ENCODE assay signal across 19 cellular contexts in genomic region chr4:185738851-185739250, GRCh38.
DNase-seq lines count a peak whose midpoint lies in the region; ATAC-seq, FAIRE-seq and TF ChIP-seq lines count a peak whose summit lies in the region.
"Had no signal": no experiment of that assay in that cellular context is flagged by ENCODE, and none has a peak within 500 bp of the region (broad histone marks: within the 10 kb centered on the region; RNA-seq: fewer than 3 reads in every experiment).

No MANE protein-coding gene starts in this region.

- H3K9me3 ChIP-seq in Karpas-422 (ENCODE audit: low read length) = no peaks in the 10 kb centered on the region
- H3K9me3 ChIP-seq in esophagus squamous epithelium = no peaks in the 10 kb centered on the region
- H3K9me3 ChIP-seq: BE2C had no signal

- intact Hi-C loops in esophagus squamous epithelium (cut with DNase I) = no loop called here

- FAIRE-seq in RCC 7860 (lab: Jason Lieb, UNC) (no peak), frontal cortex (lab: Jason Lieb, UNC) (no peak)

- H3K4me2 ChIP-seq in Karpas-422 (ENCODE audit: low read depth, low read length, poor library complexity, severe bottlenecking) = no peak overlapping the region

- no peaks in the 10 kb centered on the region for H3K36me3 ChIP-seq in Karpas-422 (ENCODE audit: insufficient read depth, low read length)
- H3K36me3 ChIP-seq in esophagus squamous epithelium = no peaks in the 10 kb centered on the region
- no peaks in the 10 kb centered on the region for H3K36me3 ChIP-seq in rectal smooth muscle tissue (ENCODE audit: control insufficient read depth, insufficient read depth, low read length)
- H3K36me3 ChIP-seq: BE2C had no signal

- ATAC-seq in GM18867 (IDR thresholded peaks at IDR 0.05; ENCODE audit: unreplicated experiment) = peak; percentile 45
- ATAC-seq in GM18873 (IDR thresholded peaks at IDR 0.05; ENCODE audit: low FRiP score, unreplicated experiment) = no peak
- ATAC-seq: stimulated activated naive B cell treated with anti-CD40 and anti-IgM and Interleukin-4, amounts not matched to agents 10 μg/mL and 1 μg/mL and 100 μg/mL, for 72 hours had no signal

- H3K9me2 ChIP-seq in Karpas-422 (replicated peaks; ENCODE audit: insufficient read depth, low read length) = no peaks in the 10 kb centered on the region

- H3K27ac ChIP-seq in Karpas-422 (ENCODE audit: low read length) = no peak overlapping the region
- H3K27ac ChIP-seq in esophagus squamous epithelium = peak overlapping the region in 3 of 4 donors; percentile 3 to 83 (median 62)
- peak overlapping the region; percentile 92 for H3K27ac ChIP-seq in rectal smooth muscle tissue (ENCODE audit: low read depth, low read length)

- no peak overlapping the region for H3K9ac ChIP-seq in Karpas-422 (ENCODE audit: low read length)
- H3K9ac ChIP-seq in rectal smooth muscle tissue (ENCODE audit: low read length) = no peak overlapping the region

- H2AFZ ChIP-seq in Karpas-422 (ENCODE audit: low read length) = no peak overlapping the region

- DNase-seq in Karpas-422 = peak; percentile 45
- DNase-seq in esophagus squamous epithelium (lab: John Stamatoyannopoulos, UW) = no peak
- DNase-seq in iPS-NIHi7 (ENCODE audit: extremely low spot score) = no peak
- DNase-seq in RCC 7860 (ENCODE audit: low spot score) = no peak
- DNase-seq in frontal cortex (ENCODE audit: low spot score in 2 of 2) = no peak
- DNase-seq: activated B cell treated with CpG ODN at 0.5 μM for 24 hours; amygdala; BE2C; cortex of kidney; DMS 273 treated with DMSO at 0.1 percent for 48 hours; hypothalamus; KBM-7; NCI-H1436 treated with DMSO at 0.1 percent for 48 hours; NCI-H524; nephron progenitor cell; stimulated activated naive B cell treated with anti-CD40 and anti-IgM and Interleukin-4, amounts not matched to agents 10 μg/mL and 1 μg/mL and 100 μg/mL, for 72 hours had no signal

- H3K79me2 ChIP-seq in Karpas-422 (ENCODE audit: low read length) = no peaks in the 10 kb centered on the region

- H3K4me3 ChIP-seq in Karpas-422 (ENCODE audit: low read length) (no peak overlapping the region), esophagus squamous epithelium (no peak overlapping the region), rectal smooth muscle tissue (ENCODE audit: low read length) (no peak overlapping the region)

- H3K4me1 ChIP-seq in Karpas-422 (ENCODE audit: low read length) = peaks cover 20% of the 10 kb centered on the region
- H3K4me1 ChIP-seq in esophagus squamous epithelium = peaks cover 17 to 57% (median 25%) of the 10 kb centered on the region in 3 donors
- H3K4me1 ChIP-seq in rectal smooth muscle tissue (ENCODE audit: control insufficient read depth, insufficient read depth, low read length) = peaks cover 35% of the 10 kb centered on the region
- H3K4me1 ChIP-seq: BE2C had no signal

- TF ChIP-seq CTCF in esophagus squamous epithelium (IDR thresholded peaks at IDR 0.05) = no peak

- no peak for TF ChIP-seq POLR2A in esophagus squamous epithelium (IDR thresholded peaks at IDR 0.05)

- H4K20me1 ChIP-seq in Karpas-422 (ENCODE audit: insufficient read depth, low read depth, low read length) = no peaks in the 10 kb centered on the region

- H3K27me3 ChIP-seq in Karpas-422 (ENCODE audit: low read length) (no peaks in the 10 kb centered on the region), esophagus squamous epithelium (no peaks in the 10 kb centered on the region), rectal smooth muscle tissue (ENCODE audit: control insufficient read depth, insufficient read depth, low read length) (no peaks in the 10 kb centered on the region)
- H3K27me3 ChIP-seq: BE2C had no signal
